1 cellular context compared by ENCODE assay signal in the genomic region with DNA sequence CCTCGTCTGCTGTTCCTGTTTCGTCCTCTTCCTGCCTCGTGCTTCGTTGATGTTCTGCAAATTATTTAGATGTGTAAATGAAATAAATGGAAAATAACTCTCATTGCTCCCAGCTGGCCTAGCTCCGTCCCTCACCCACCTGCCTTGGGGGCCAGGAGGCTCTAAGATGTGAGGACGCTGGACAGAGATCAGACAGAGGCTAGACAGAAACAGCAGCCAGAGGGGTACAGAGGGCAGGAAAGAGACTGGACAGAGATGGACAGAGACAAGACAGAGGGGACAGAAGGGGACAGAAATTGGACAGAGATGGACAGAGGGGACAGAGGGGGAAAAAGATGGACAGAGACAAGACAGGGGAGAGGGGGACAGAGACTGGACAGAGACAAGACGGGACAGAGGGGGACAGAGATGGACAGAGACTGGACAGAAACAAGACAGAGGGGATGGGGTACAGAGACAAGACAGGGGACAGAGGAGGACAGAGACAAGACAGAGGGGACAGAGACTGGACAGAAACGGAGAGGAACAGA.
TF ChIP-seq lines count a peak whose summit lies in the region.

No MANE protein-coding gene starts in this region.

TF ChIP-seq in GM12878, 131 proteins besides CTCF, POLR2A, EP300 and RAD21:
- TF ChIP-seq POU2F2 (IDR thresholded peaks at IDR 0.05; ENCODE audit: borderline replicate concordance, low read depth, low read length) (no peak), FOXK2 (IDR thresholded peaks at IDR 0.05) (0 out of 2 replicates have a peak, but pooled peaks have one; percentile 12), YY1 (IDR thresholded peaks at IDR 0.05; ENCODE audit: low read depth, low read length) (no peak), PAX5 (IDR thresholded peaks at IDR 0.05; ENCODE audit: borderline replicate concordance, low read depth, low read length) (no peak)
- TF ChIP-seq, protein P1, sequence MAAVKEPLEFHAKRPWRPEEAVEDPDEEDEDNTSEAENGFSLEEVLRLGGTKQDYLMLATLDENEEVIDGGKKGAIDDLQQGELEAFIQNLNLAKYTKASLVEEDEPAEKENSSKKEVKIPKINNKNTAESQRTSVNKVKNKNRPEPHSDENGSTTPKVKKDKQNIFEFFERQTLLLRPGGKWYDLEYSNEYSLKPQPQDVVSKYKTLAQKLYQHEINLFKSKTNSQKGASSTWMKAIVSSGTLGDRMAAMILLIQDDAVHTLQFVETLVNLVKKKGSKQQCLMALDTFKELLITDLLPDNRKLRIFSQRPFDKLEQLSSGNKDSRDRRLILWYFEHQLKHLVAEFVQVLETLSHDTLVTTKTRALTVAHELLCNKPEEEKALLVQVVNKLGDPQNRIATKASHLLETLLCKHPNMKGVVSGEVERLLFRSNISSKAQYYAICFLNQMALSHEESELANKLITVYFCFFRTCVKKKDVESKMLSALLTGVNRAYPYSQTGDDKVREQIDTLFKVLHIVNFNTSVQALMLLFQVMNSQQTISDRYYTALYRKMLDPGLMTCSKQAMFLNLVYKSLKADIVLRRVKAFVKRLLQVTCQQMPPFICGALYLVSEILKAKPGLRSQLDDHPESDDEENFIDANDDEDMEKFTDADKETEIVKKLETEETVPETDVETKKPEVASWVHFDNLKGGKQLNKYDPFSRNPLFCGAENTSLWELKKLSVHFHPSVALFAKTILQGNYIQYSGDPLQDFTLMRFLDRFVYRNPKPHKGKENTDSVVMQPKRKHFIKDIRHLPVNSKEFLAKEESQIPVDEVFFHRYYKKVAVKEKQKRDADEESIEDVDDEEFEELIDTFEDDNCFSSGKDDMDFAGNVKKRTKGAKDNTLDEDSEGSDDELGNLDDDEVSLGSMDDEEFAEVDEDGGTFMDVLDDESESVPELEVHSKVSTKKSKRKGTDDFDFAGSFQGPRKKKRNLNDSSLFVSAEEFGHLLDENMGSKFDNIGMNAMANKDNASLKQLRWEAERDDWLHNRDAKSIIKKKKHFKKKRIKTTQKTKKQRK (IDR thresholded peaks at IDR 0.05; ENCODE audit: low read depth, low read length): no peak
- TF ChIP-seq, protein P2, sequence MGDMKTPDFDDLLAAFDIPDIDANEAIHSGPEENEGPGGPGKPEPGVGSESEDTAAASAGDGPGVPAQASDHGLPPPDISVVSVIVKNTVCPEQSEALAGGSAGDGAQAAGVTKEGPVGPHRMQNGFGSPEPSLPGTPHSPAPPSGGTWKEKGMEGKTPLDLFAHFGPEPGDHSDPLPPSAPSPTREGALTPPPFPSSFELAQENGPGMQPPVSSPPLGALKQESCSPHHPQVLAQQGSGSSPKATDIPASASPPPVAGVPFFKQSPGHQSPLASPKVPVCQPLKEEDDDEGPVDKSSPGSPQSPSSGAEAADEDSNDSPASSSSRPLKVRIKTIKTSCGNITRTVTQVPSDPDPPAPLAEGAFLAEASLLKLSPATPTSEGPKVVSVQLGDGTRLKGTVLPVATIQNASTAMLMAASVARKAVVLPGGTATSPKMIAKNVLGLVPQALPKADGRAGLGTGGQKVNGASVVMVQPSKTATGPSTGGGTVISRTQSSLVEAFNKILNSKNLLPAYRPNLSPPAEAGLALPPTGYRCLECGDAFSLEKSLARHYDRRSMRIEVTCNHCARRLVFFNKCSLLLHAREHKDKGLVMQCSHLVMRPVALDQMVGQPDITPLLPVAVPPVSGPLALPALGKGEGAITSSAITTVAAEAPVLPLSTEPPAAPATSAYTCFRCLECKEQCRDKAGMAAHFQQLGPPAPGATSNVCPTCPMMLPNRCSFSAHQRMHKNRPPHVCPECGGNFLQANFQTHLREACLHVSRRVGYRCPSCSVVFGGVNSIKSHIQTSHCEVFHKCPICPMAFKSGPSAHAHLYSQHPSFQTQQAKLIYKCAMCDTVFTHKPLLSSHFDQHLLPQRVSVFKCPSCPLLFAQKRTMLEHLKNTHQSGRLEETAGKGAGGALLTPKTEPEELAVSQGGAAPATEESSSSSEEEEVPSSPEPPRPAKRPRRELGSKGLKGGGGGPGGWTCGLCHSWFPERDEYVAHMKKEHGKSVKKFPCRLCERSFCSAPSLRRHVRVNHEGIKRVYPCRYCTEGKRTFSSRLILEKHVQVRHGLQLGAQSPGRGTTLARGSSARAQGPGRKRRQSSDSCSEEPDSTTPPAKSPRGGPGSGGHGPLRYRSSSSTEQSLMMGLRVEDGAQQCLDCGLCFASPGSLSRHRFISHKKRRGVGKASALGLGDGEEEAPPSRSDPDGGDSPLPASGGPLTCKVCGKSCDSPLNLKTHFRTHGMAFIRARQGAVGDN (IDR thresholded peaks at IDR 0.05): no peak
TF ChIP-seq in GM12878: peak in this region for 1.
